1 cellular context compared by ENCODE assay signal in the genomic region with DNA sequence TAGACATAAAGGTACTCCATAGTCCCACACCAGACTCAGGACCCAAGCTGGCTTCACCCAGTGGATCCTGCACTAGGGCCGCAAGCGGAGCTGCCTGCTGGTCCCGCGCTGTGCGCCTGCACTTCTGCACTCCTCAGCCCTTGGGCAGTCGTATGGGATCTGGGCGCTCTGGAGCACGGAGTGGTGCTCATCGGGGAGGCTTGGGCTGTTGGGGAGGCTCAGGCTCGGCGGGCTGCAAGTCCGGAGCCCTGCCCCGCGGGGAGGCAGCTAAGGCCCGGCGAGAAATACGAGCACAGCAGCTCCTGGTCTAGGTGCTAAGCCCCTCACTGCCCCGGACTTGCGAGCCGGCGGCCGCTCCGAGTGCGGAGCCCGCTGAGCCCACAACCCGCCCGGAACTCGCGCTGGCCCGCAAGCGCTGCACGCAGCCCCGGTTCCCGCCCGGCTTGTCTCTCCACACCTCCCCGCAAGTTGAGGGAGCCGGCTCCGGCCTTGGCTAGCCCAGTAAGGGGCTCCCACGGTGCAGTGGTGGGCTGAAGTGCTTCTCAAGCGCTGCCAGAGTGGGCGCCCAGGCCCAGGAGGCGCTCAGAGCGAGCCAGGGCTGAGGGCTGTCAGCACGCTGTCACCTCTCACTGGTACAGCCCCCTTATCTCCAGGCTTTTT.
TF ChIP-seq lines count a peak whose summit lies in the region.

No MANE protein-coding gene starts in this region.

TF ChIP-seq in SK-N-SH, 30 proteins besides CTCF, POLR2A, EP300 and RAD21 (continued from another document):
- TF ChIP-seq REST (IDR thresholded peaks at IDR 0.05; ENCODE audit: low read depth, low read length) = no peak
- no peak for TF ChIP-seq RFX5 (IDR thresholded peaks at IDR 0.05; ENCODE audit: low read length)
- TF ChIP-seq, protein P1, sequence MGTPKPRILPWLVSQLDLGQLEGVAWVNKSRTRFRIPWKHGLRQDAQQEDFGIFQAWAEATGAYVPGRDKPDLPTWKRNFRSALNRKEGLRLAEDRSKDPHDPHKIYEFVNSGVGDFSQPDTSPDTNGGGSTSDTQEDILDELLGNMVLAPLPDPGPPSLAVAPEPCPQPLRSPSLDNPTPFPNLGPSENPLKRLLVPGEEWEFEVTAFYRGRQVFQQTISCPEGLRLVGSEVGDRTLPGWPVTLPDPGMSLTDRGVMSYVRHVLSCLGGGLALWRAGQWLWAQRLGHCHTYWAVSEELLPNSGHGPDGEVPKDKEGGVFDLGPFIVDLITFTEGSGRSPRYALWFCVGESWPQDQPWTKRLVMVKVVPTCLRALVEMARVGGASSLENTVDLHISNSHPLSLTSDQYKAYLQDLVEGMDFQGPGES (IDR thresholded peaks at IDR 0.05; ENCODE audit: low read depth, low read length) = no peak
- TF ChIP-seq RXRA (IDR thresholded peaks at IDR 0.05; ENCODE audit: borderline replicate concordance, low read depth) = no peak
- TF ChIP-seq CHD2 (IDR thresholded peaks at IDR 0.05; ENCODE audit: low read length, partially characterized antibody) = no peak
- no peak for TF ChIP-seq MEF2A (IDR thresholded peaks at IDR 0.05; ENCODE audit: borderline replicate concordance, low read depth)
TF ChIP-seq in SK-N-SH: peak in this region for 0.
